In genomic region chr4:161948026-161948770, GRCh38 we compare ENCODE assay signal across 32 cellular contexts.
DNase-seq lines count a peak whose midpoint lies in the region; ATAC-seq, FAIRE-seq and TF ChIP-seq lines count a peak whose summit lies in the region.
"Had no signal": no experiment of that assay in that cellular context is flagged by ENCODE, and none has a peak within 500 bp of the region (broad histone marks: within the 10 kb centered on the region; RNA-seq: fewer than 3 reads in every experiment).

No MANE protein-coding gene starts in this region.

- H3K4me3 Mint-ChIP-seq in astrocyte (ENCODE audit: unreplicated experiment): no peak overlapping the region
- H3K4me3 Mint-ChIP-seq: B cell; CD14-positive monocyte; CD4-positive, alpha-beta memory T cell; CD4-positive, alpha-beta T cell; CD4-positive, CD25-positive, alpha-beta regulatory T cell; CD8-positive, alpha-beta memory T cell; CD8-positive, alpha-beta T cell had no signal

- no peak overlapping the region for H2BK5ac ChIP-seq in trophoblast cell (ENCODE audit: low read depth, low read length, poor library complexity)

- H3K23ac ChIP-seq in trophoblast cell (ENCODE audit: low read length): no peak overlapping the region

- H3K9ac ChIP-seq in astrocyte (ENCODE audit: low read length) (no peak overlapping the region), trophoblast cell (ENCODE audit: low read length) (no peak overlapping the region)
- H3K9ac ChIP-seq: BLaER1; BLaER1 treated with 17β-estradiol and CSF1 and Interleukin-3, amounts not matched to agents 10 nM and 100 nM had no signal

- TF ChIP-seq EP300 in esophagus muscularis mucosa (IDR thresholded peaks at IDR 0.05): no peak

- peaks cover 15% of the 10 kb centered on the region for H3K4me1 Mint-ChIP-seq in astrocyte (ENCODE audit: low read depth, unreplicated experiment)
- H3K4me1 Mint-ChIP-seq: B cell; CD14-positive monocyte; CD4-positive, alpha-beta memory T cell; CD4-positive, CD25-positive, alpha-beta regulatory T cell; CD8-positive, alpha-beta memory T cell had no signal

- H3K4me3 ChIP-seq in astrocyte (ENCODE audit: insufficient read depth, low read depth, low read length) (no peak overlapping the region), trophoblast cell (ENCODE audit: low read depth, low read length) (no peak overlapping the region), esophagus muscularis mucosa (no peak overlapping the region)
- H3K4me3 ChIP-seq: A549; BLaER1; BLaER1 treated with 17β-estradiol and CSF1 and Interleukin-3, amounts not matched to agents 10 nM and 100 nM had no signal

- H3K36me3 ChIP-seq in astrocyte (ENCODE audit: insufficient read depth, low read length) (no peaks in the 10 kb centered on the region), trophoblast cell (ENCODE audit: control insufficient read depth in 1 of 2, insufficient read depth in 2 of 2, low read length in 2 of 2) (no peaks in the 10 kb centered on the region), esophagus muscularis mucosa (no peaks in the 10 kb centered on the region)
- H3K36me3 ChIP-seq: BE2C; BLaER1; BLaER1 treated with 17β-estradiol and CSF1 and Interleukin-3, amounts not matched to agents 10 nM and 100 nM had no signal

- H3K4me2 ChIP-seq in astrocyte (ENCODE audit: low read length) (no peak overlapping the region), trophoblast cell (ENCODE audit: low read length) (no peak overlapping the region)
- H3K4me2 ChIP-seq: A549; BLaER1; BLaER1 treated with 17β-estradiol and CSF1 and Interleukin-3, amounts not matched to agents 10 nM and 100 nM had no signal

- H2BK120ac ChIP-seq in trophoblast cell (ENCODE audit: insufficient read depth, low read length, poor library complexity): no peak overlapping the region

- H3K9me3 ChIP-seq in astrocyte (ENCODE audit: insufficient read depth, low read depth, low read length) (no peaks in the 10 kb centered on the region), trophoblast cell (ENCODE audit: insufficient read depth, low read depth, low read length) (no peaks in the 10 kb centered on the region), esophagus muscularis mucosa (no peaks in the 10 kb centered on the region)
- H3K9me3 ChIP-seq: A549; BE2C; BLaER1; BLaER1 treated with 17β-estradiol and CSF1 and Interleukin-3, amounts not matched to agents 10 nM and 100 nM; Caco-2 had no signal

- intact Hi-C loops in esophagus muscularis mucosa (cut with DNase I): no loop called here

- no peak overlapping the region for H2AK5ac ChIP-seq in trophoblast cell (ENCODE audit: low read length)

- H3K27me3 ChIP-seq in astrocyte (ENCODE audit: insufficient read depth, low read length): no peaks in the 10 kb centered on the region
- no peaks in the 10 kb centered on the region for H3K27me3 ChIP-seq in trophoblast cell (ENCODE audit: insufficient read depth, low read length)
- no peaks in the 10 kb centered on the region for H3K27me3 ChIP-seq in esophagus muscularis mucosa
- H3K27me3 ChIP-seq: BE2C; BLaER1; BLaER1 treated with 17β-estradiol and CSF1 and Interleukin-3, amounts not matched to agents 10 nM and 100 nM had no signal

- H2BK12ac ChIP-seq in trophoblast cell (ENCODE audit: low read length): no peak overlapping the region

- no peak overlapping the region for H2AFZ ChIP-seq in astrocyte (ENCODE audit: low read depth, low read length)
- H2AFZ ChIP-seq in trophoblast cell (ENCODE audit: insufficient read depth, low read length, poor library complexity): no peak overlapping the region

- H4K91ac ChIP-seq in trophoblast cell (ENCODE audit: low read depth, low read length): no peak overlapping the region

- no peaks in the 10 kb centered on the region for H3K36me3 Mint-ChIP-seq in astrocyte (ENCODE audit: low read depth, unreplicated experiment)
- H3K36me3 Mint-ChIP-seq: CD14-positive monocyte; CD4-positive, alpha-beta memory T cell; CD4-positive, CD25-positive, alpha-beta regulatory T cell; CD8-positive, alpha-beta memory T cell; CD8-positive, alpha-beta T cell had no signal

- peaks cover 7% of the 10 kb centered on the region for H3K79me1 ChIP-seq in trophoblast cell (ENCODE audit: low read length)

- TF ChIP-seq CTCF in astrocyte (IDR thresholded peaks at IDR 0.05; ENCODE audit: insufficient read depth, low read depth, low read length) (no peak), esophagus muscularis mucosa (IDR thresholded peaks at IDR 0.05) (no peak)

- no peak for ATAC-seq in HG02884 (IDR thresholded peaks at IDR 0.05; ENCODE audit: unreplicated experiment)
- ATAC-seq: A549; CD8-positive, alpha-beta T cell had no signal

- no peak overlapping the region for H4K12ac ChIP-seq in trophoblast cell (ENCODE audit: low read depth, low read length)

- no peak overlapping the region for H3K27ac ChIP-seq in astrocyte (ENCODE audit: low read depth, low read length)
- no peak overlapping the region for H3K27ac ChIP-seq in trophoblast cell (ENCODE audit: low read depth, low read length)
- no peak overlapping the region for H3K27ac ChIP-seq in esophagus muscularis mucosa (replicated peaks in 1 of 4)
- H3K27ac ChIP-seq: 22Rv1; A549; BLaER1; BLaER1 treated with 17β-estradiol and CSF1 and Interleukin-3, amounts not matched to agents 10 nM and 100 nM; C4-2B had no signal

- H3K27ac Mint-ChIP-seq in astrocyte (ENCODE audit: unreplicated experiment): peak overlapping the region; percentile 50
- H3K27ac Mint-ChIP-seq: B cell; CD14-positive monocyte; CD4-positive, alpha-beta memory T cell; CD4-positive, alpha-beta T cell; CD4-positive, CD25-positive, alpha-beta regulatory T cell; CD8-positive, alpha-beta memory T cell; CD8-positive, alpha-beta T cell had no signal

- no CpG with 5 or more reads among the region's 6 CpGs for WGBS in trophoblast cell (ENCODE audit: extremely low coverage, insufficient coverage, insufficient read length)
- 94% methylated on average over 6 of the region's 6 CpGs for WGBS in esophagus muscularis mucosa

- no peak overlapping the region for H3K4ac ChIP-seq in trophoblast cell (ENCODE audit: low read depth, low read length)

- H3K9me3 Mint-ChIP-seq in astrocyte (ENCODE audit: unreplicated experiment): no peaks in the 10 kb centered on the region
- H3K9me3 Mint-ChIP-seq: CD4-positive, alpha-beta T cell had no signal

- H4K20me1 ChIP-seq in astrocyte (ENCODE audit: insufficient read depth, low read length): no peaks in the 10 kb centered on the region
- H4K20me1 ChIP-seq: BLaER1; BLaER1 treated with 17β-estradiol and CSF1 and Interleukin-3, amounts not matched to agents 10 nM and 100 nM had no signal

- H3K18ac ChIP-seq in trophoblast cell (ENCODE audit: low read length): no peak overlapping the region

- H3K4me1 ChIP-seq in astrocyte (ENCODE audit: insufficient read depth, low read length) (peaks cover 5% of the 10 kb centered on the region), trophoblast cell (ENCODE audit: control insufficient read depth in 1 of 2, insufficient read depth in 2 of 2, low read length in 2 of 2) (peaks cover 0 to 5% of the 10 kb centered on the region in 2 experiments), esophagus muscularis mucosa (no peaks in the 10 kb centered on the region)
- H3K4me1 ChIP-seq: A549; BE2C; BLaER1; BLaER1 treated with 17β-estradiol and CSF1 and Interleukin-3, amounts not matched to agents 10 nM and 100 nM; Caco-2 had no signal

- no peak overlapping the region for H4K8ac ChIP-seq in trophoblast cell (ENCODE audit: low read depth, low read length)

- no peak for DNase-seq in astrocyte (ENCODE audit: low read depth)
- peak; percentile 64 to 66 for DNase-seq in trophoblast cell
- DNase-seq in esophagus muscularis mucosa (ENCODE audit: extremely low spot score): no peak
- DNase-seq: 8988T; ACHN; AML-193; BE2C; C1 segment of cervical spinal cord; Caco-2; Calu3; CD4-positive, alpha-beta T cell; CD4-positive, CD25-positive, alpha-beta regulatory T cell; CD8-positive, alpha-beta memory T cell; CD8-positive, alpha-beta T cell; COR-L47; DMS 273 treated with DMSO at 0.1 percent for 48 hours; DMS153; DMS53; DMS79; DMS79 treated with DMSO at 0.1 percent for 48 hours; DND-41; EL had no signal

- TF ChIP-seq POLR2A in esophagus muscularis mucosa (IDR thresholded peaks at IDR 0.05; ENCODE audit: low read depth): no peak

- no peak for FAIRE-seq in astrocyte (lab: Jason Lieb, UNC)
- FAIRE-seq: A204.1, A549 had no signal

- no peak overlapping the region for H3K14ac ChIP-seq in trophoblast cell (ENCODE audit: low read length)

- no peaks in the 10 kb centered on the region for H3K27me3 Mint-ChIP-seq in astrocyte (ENCODE audit: low read depth, unreplicated experiment)
- H3K27me3 Mint-ChIP-seq: B cell; CD4-positive, alpha-beta memory T cell; CD4-positive, alpha-beta T cell; CD4-positive, CD25-positive, alpha-beta regulatory T cell; CD8-positive, alpha-beta memory T cell had no signal

- H3K79me2 ChIP-seq in astrocyte (ENCODE audit: insufficient read depth, low read length) (no peaks in the 10 kb centered on the region), trophoblast cell (ENCODE audit: control insufficient read depth, insufficient read depth, low read length, poor library complexity) (no peaks in the 10 kb centered on the region)

Comparison
In these comparisons a context has a peak if more than half of its experiments do, and no peak if none do; other contexts are left out.
1. DNase-seq: peak in trophoblast cell (2 of 2); none in astrocyte (single experiment) and esophagus muscularis mucosa (single experiment).